ENCODE assay signal across 23 cellular contexts in the genomic region with DNA sequence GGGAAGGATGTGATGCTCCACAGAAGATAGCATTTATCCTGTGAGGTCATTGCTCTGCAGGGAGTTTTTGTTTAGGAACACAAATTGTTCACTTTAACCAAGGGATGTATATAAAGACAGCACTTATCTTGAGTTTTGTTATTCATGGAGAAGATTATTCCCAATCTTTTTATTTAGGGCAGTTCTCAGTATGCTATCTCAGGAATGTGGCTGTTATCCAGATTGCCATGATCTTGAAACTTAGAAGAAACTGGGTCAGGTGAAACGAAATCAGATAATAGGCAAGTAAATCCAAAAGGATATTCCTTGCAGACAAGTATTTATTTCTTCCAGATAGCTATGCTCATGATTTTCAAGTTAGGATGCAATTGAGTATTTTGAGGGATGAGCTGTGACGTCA. TPM values are rescaled to one million over a fixed set of nuclear protein-coding genes. Genes with fewer than 3 reads are reported as not detected.
DNase-seq lines count a peak whose midpoint lies in the region; FAIRE-seq and TF ChIP-seq lines count a peak whose summit lies in the region.
"Had no signal": no experiment of that assay in that cellular context is flagged by ENCODE, and none has a peak within 500 bp of the region (broad histone marks: within the 10 kb centered on the region; RNA-seq: fewer than 3 reads in every experiment).

No MANE protein-coding gene starts in this region.

- H3K36me3 ChIP-seq in Karpas-422 (ENCODE audit: insufficient read depth, low read length) (peaks cover 64% of the 10 kb centered on the region), astrocyte (ENCODE audit: insufficient read depth, low read length) (peaks cover 10% of the 10 kb centered on the region), mammary epithelial cell (ENCODE audit: insufficient read depth, low read length) (no peaks in the 10 kb centered on the region), MM.1S (replicated peaks; ENCODE audit: insufficient read depth, low read length) (peaks cover 3% of the 10 kb centered on the region; the same call in 1 of the 2 replicates)

- H3K4me1 Mint-ChIP-seq in astrocyte (ENCODE audit: low read depth, unreplicated experiment) = peaks cover 4% of the 10 kb centered on the region
- H3K4me1 Mint-ChIP-seq: GM23338 had no signal

- H3K9me3 ChIP-seq in Karpas-422 (ENCODE audit: low read length) (no peaks in the 10 kb centered on the region), astrocyte (ENCODE audit: insufficient read depth, low read depth, low read length) (no peaks in the 10 kb centered on the region), mammary epithelial cell (replicated peaks; ENCODE audit: insufficient read depth, low read length) (no peaks in the 10 kb centered on the region), MM.1S (replicated peaks; ENCODE audit: insufficient read depth, low read length) (no peaks in the 10 kb centered on the region)
- H3K9me3 ChIP-seq: Caco-2 had no signal

- H3K9me3 Mint-ChIP-seq in astrocyte (ENCODE audit: unreplicated experiment) = no peaks in the 10 kb centered on the region
- H3K9me3 Mint-ChIP-seq: CD4-positive, alpha-beta T cell; GM23338 had no signal

- intact Hi-C loops in mammary epithelial cell (cut with micrococcal nuclease) = no loop called here

- peak; percentile 16 for DNase-seq in Karpas-422
- DNase-seq in astrocyte (ENCODE audit: low read depth) = peak; percentile 6
- DNase-seq in fibroblast of the aortic adventitia (ENCODE audit: low read depth) = peak; percentile 25
- no peak for DNase-seq in NCI-H1436 (lab: John Stamatoyannopoulos, UW)
- no peak for DNase-seq in mammary epithelial cell
- DNase-seq in MM.1S = no peak
- DNase-seq: ACHN; AML-193; Caco-2; CD4-positive, alpha-beta T cell; DMS53; GDM1; HCEC 1CT; KBM-7 had no signal

- no peaks in the 10 kb centered on the region for H3K4me1 ChIP-seq in Karpas-422 (ENCODE audit: low read length)
- peaks cover 5% of the 10 kb centered on the region for H3K4me1 ChIP-seq in astrocyte (ENCODE audit: insufficient read depth, low read length)
- no peaks in the 10 kb centered on the region for H3K4me1 ChIP-seq in mammary epithelial cell (ENCODE audit: insufficient read depth, low read length)
- no peaks in the 10 kb centered on the region for H3K4me1 ChIP-seq in MM.1S (ENCODE audit: low read length)

- H3K27me3 Mint-ChIP-seq in astrocyte (ENCODE audit: low read depth, unreplicated experiment) = no peaks in the 10 kb centered on the region
- H3K27me3 Mint-ChIP-seq: CD4-positive, alpha-beta T cell; IgD-negative memory B cell had no signal

- no peak overlapping the region for H3K4me3 Mint-ChIP-seq in astrocyte (ENCODE audit: unreplicated experiment)
- H3K4me3 Mint-ChIP-seq: CD4-positive, alpha-beta T cell; GM23338; IgD-negative memory B cell had no signal

- no TSS peak for BruUV-seq in mammary epithelial cell (replicated peaks; lab: Mats Ljungman, UMichigan)

- H3K27ac ChIP-seq in Karpas-422 (ENCODE audit: low read length) (no peak overlapping the region), astrocyte (ENCODE audit: low read depth, low read length) (no peak overlapping the region), mammary epithelial cell (ENCODE audit: insufficient read depth, low read depth, low read length) (no peak overlapping the region), MM.1S (ENCODE audit: low read length) (no peak overlapping the region)
- H3K27ac ChIP-seq: C4-2B had no signal

- no peaks in the 10 kb centered on the region for H3K9me2 ChIP-seq in Karpas-422 (replicated peaks; ENCODE audit: insufficient read depth, low read length)
- no peaks in the 10 kb centered on the region for H3K9me2 ChIP-seq in MM.1S (replicated peaks; ENCODE audit: insufficient read depth, low read length)

- no peak for FAIRE-seq in astrocyte (lab: Jason Lieb, UNC)
- FAIRE-seq: A204.1, GM12892, GM18507, H54, HepG2 had no signal

- no peaks in the 10 kb centered on the region for H3F3A ChIP-seq in MM.1S (ENCODE audit: insufficient read depth, low read length)

- dilution Hi-C loops in mammary epithelial cell (cut with HindIII; ENCODE audit: low sequenced_read_pairs) = no loop called here

- no peak overlapping the region for H3K27ac Mint-ChIP-seq in astrocyte (ENCODE audit: unreplicated experiment)
- H3K27ac Mint-ChIP-seq: CD4-positive, alpha-beta T cell; GM23338; IgD-negative memory B cell had no signal

- H4K20me1 ChIP-seq in Karpas-422 (ENCODE audit: insufficient read depth, low read depth, low read length) (no peaks in the 10 kb centered on the region), astrocyte (ENCODE audit: insufficient read depth, low read length) (no peaks in the 10 kb centered on the region), mammary epithelial cell (ENCODE audit: insufficient read depth, low read length) (no peaks in the 10 kb centered on the region), MM.1S (ENCODE audit: insufficient read depth, low read length) (no peaks in the 10 kb centered on the region)

- CTCF ChIA-PET in mammary epithelial cell (lab: Charles Lee; ENCODE audit: low non-redundant PET) = no interaction called here

- TF ChIP-seq CTCF in astrocyte (IDR thresholded peaks at IDR 0.05; ENCODE audit: insufficient read depth, low read depth, low read length) (no peak), fibroblast of the aortic adventitia (IDR thresholded peaks at IDR 0.05; ENCODE audit: insufficient read depth, low read length) (no peak), mammary epithelial cell (conservative IDR thresholded peaks at IDR 0.05 in 1 of 2, IDR thresholded peaks at IDR 0.05 in 1 of 2; ENCODE audit: extremely low read depth in 1 of 2, insufficient read depth in 1 of 2, low read depth in 1 of 2, low read length in 2 of 2) (no peak), MM.1S (IDR thresholded peaks at IDR 0.05; ENCODE audit: low read length) (no peak)

- H3K4me3 ChIP-seq in Karpas-422 (ENCODE audit: low read length) (no peak overlapping the region), astrocyte (ENCODE audit: insufficient read depth, low read depth, low read length) (no peak overlapping the region), fibroblast of the aortic adventitia (ENCODE audit: low read depth, low read length) (no peak overlapping the region), mammary epithelial cell (replicated peaks in 1 of 3; ENCODE audit: insufficient read depth in 1 of 3, low read depth in 2 of 3, low read length in 3 of 3) (no peak overlapping the region), MM.1S (ENCODE audit: low read length) (no peak overlapping the region)
- H3K4me3 ChIP-seq: GM23338 had no signal

- 60% methylated on average over 2 of the region's 2 CpGs for WGBS in mammary epithelial cell (ENCODE audit: low coverage, missing lambda C conversion rate)

- in situ Hi-C loops in mammary epithelial cell (cut with MboI; ENCODE audit: low sequenced_read_pairs in 2 of 2) = no loop called here

- no peaks in the 10 kb centered on the region for H3K79me2 ChIP-seq in Karpas-422 (ENCODE audit: low read length)
- H3K79me2 ChIP-seq in astrocyte (ENCODE audit: insufficient read depth, low read length) = no peaks in the 10 kb centered on the region
- no peaks in the 10 kb centered on the region for H3K79me2 ChIP-seq in mammary epithelial cell (ENCODE audit: insufficient read depth, low read length)
- no peaks in the 10 kb centered on the region for H3K79me2 ChIP-seq in MM.1S (ENCODE audit: low read length)

- H2AFZ ChIP-seq in Karpas-422 (ENCODE audit: low read length) = no peak overlapping the region
- no peak overlapping the region for H2AFZ ChIP-seq in astrocyte (ENCODE audit: low read depth, low read length)
- no peak overlapping the region for H2AFZ ChIP-seq in mammary epithelial cell (ENCODE audit: low read depth, low read length)
- H2AFZ ChIP-seq in MM.1S (ENCODE audit: low read length) = no peak overlapping the region
- H2AFZ ChIP-seq: GM23338 had no signal

- no peak overlapping the region for H3K4me2 ChIP-seq in Karpas-422 (ENCODE audit: low read depth, low read length, poor library complexity, severe bottlenecking)
- no peak overlapping the region for H3K4me2 ChIP-seq in astrocyte (ENCODE audit: low read length)
- H3K4me2 ChIP-seq in mammary epithelial cell (ENCODE audit: insufficient read depth, low read depth, low read length) = no peak overlapping the region
- H3K4me2 ChIP-seq in MM.1S (ENCODE audit: low read depth, low read length) = no peak overlapping the region
- H3K4me2 ChIP-seq: GM23338 had no signal

- H3K36me3 Mint-ChIP-seq in astrocyte (ENCODE audit: low read depth, unreplicated experiment) = peaks cover 3% of the 10 kb centered on the region

- H3K9ac ChIP-seq in Karpas-422 (ENCODE audit: low read length) (no peak overlapping the region), astrocyte (ENCODE audit: low read length) (no peak overlapping the region), mammary epithelial cell (ENCODE audit: insufficient read depth, low read length) (no peak overlapping the region), MM.1S (ENCODE audit: low read length) (no peak overlapping the region)

- H3K27me3 ChIP-seq in Karpas-422 (ENCODE audit: low read length) (no peaks in the 10 kb centered on the region), astrocyte (ENCODE audit: insufficient read depth, low read length) (no peaks in the 10 kb centered on the region), mammary epithelial cell (ENCODE audit: insufficient read depth, low read length) (no peaks in the 10 kb centered on the region), MM.1S (replicated peaks; ENCODE audit: insufficient read depth, low read length) (no peaks in the 10 kb centered on the region)

RNA-seq across cellular contexts. Expression of a gene that starts 19.3 kb away (rescaled TPM):
- total RNA-seq in Karpas-422 (2014; rRNA removed; shearing (Covaris generic); ENCODE audit: low replicate concordance) = 19.2 and 42.1 TPM in 2 replicates
- total RNA-seq in astrocyte = 6.9 and 7.9 TPM in 2 replicates
- 13.7 and 20.5 TPM in 2 replicates for total RNA-seq in fibroblast of the aortic adventitia (ENCODE audit: low replicate concordance)
- total RNA-seq in mammary epithelial cell = 10 to 100 TPM; 11.8 to 12.9 TPM
- 8.3 TPM for polyA plus RNA-seq in mammary epithelial cell
- not detected for polyA minus RNA-seq in mammary epithelial cell

RNA-seq across cellular contexts. Expression of a gene that starts 32.0 kb away (rescaled TPM):
- not detected in 2 replicates for total RNA-seq in Karpas-422 (2014; rRNA removed; shearing (Covaris generic); ENCODE audit: low replicate concordance)
- total RNA-seq in astrocyte (0.18 TPM in 1 of 2 replicates, not detected in the other), fibroblast of the aortic adventitia (ENCODE audit: low replicate concordance) (not detected in 2 replicates), mammary epithelial cell (1 to 10 TPM in 1 of 2 donors, under 1 TPM in 1; 0.33 to 1.2 TPM)
- polyA plus RNA-seq in mammary epithelial cell = 1.6 TPM
- polyA minus RNA-seq in mammary epithelial cell = 3.4 TPM
- total RNA-seq: Caco-2; CD4-positive, alpha-beta T cell; GM23338 had no signal
- polyA plus RNA-seq: BJ, GM23338 had no signal

Comparison
In these comparisons a context has a peak if more than half of its experiments do, and no peak if none do; other contexts are left out.
1. DNase-seq: peak in Karpas-422 (single experiment), astrocyte (single experiment) and fibroblast of the aortic adventitia (single experiment); none in NCI-H1436 (single experiment), mammary epithelial cell (single experiment) and MM.1S (single experiment).